10 cellular contexts compared by ENCODE assay signal in the genomic region with DNA sequence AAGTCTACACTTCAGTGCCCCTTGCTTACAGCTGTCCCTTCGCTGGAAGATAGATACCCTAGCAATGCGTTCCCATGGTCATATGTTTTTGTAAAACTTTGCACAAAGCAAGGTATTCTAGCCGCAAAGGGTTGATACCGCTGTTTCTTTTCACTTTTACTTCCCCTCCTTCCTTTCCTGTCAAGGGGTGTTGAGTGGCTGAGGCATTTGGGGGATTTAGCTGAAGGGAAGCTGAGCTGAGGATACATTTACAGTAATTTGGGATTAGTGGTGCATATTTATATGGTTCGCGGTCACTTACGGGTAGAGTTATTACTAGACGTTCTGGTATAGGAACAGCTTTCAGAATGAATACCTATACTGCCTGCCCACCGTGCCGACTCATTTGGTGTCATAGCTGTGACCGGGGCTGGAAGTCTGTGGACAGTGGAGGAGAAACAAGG.
A peak's percentile ranks its signal among the peaks of the same experiment; 100 is the strongest.
DNase-seq lines count a peak whose midpoint lies in the region; ATAC-seq and TF ChIP-seq lines count a peak whose summit lies in the region.
"Had no signal": no experiment of that assay in that cellular context is flagged by ENCODE, and none has a peak within 500 bp of the region (broad histone marks: within the 10 kb centered on the region; RNA-seq: fewer than 3 reads in every experiment).

No MANE protein-coding gene starts in this region.

- ATAC-seq in GM21576 (IDR thresholded peaks at IDR 0.05; ENCODE audit: unreplicated experiment) (peak; percentile 46), left lung (no peak)

- no peaks in the 10 kb centered on the region for H3K36me3 ChIP-seq in left lung
- H3K36me3 ChIP-seq: sigmoid colon had no signal

- H3K4me3 Mint-ChIP-seq in IgD-negative memory B cell, result peak overlapping the region in 3 of 4 donors; percentile 58 to 86 (median 85)

- no peaks in the 10 kb centered on the region for H3K36me3 Mint-ChIP-seq in IgD-negative memory B cell

- peaks cover 4% of the 10 kb centered on the region for H3K27me3 Mint-ChIP-seq in IgD-negative memory B cell

- no peak overlapping the region for H3K4me3 ChIP-seq in left lung
- H3K4me3 ChIP-seq: sigmoid colon had no signal

- H3K9me3 Mint-ChIP-seq in IgD-negative memory B cell, result no peaks in the 10 kb centered on the region

- no peaks in the 10 kb centered on the region for H3K9me3 ChIP-seq in left lung
- H3K9me3 ChIP-seq: sigmoid colon had no signal

- H3K27ac ChIP-seq in left lung, result no peak overlapping the region
- H3K27ac ChIP-seq: sigmoid colon had no signal

- H3K4me1 ChIP-seq in left lung, result peaks cover 0 to 4% of the 10 kb centered on the region in 2 donors
- H3K4me1 ChIP-seq: sigmoid colon had no signal

- DNase-seq in activated CD4-positive, alpha-beta T cell treated with anti-CD3 and anti-CD28 coated beads for 48 hours, result peak; percentile 53
- no peak for DNase-seq in activated CD4-positive, alpha-beta T cell treated with anti-CD3 and anti-CD28 coated beads, Interleukin-2, amount 50 U/mL, for 1 hour
- DNase-seq in stimulated activated CD4-positive, alpha-beta T cell treated with anti-CD3 and anti-CD28 coated beads, Interleukin-2, amount 100 ng/mL, for 48 hours, result peak; percentile 22 to 23
- DNase-seq in left lung, result no peak
- DNase-seq in anterior cingulate cortex (lab: John Stamatoyannopoulos, UW), result no peak
- DNase-seq in UCSD-AML1 (lab: John Stamatoyannopoulos, UW; ENCODE audit: unreplicated experiment), result no peak
- DNase-seq: KG1, sigmoid colon had no signal

- peak overlapping the region in 1 of 3 donors; percentile 32 for H3K27ac Mint-ChIP-seq in IgD-negative memory B cell

- TF ChIP-seq CTCF in left lung (IDR thresholded peaks at IDR 0.05), result no peak

- no peaks in the 10 kb centered on the region for H3K27me3 ChIP-seq in left lung
- H3K27me3 ChIP-seq: sigmoid colon had no signal

- intact Hi-C loops in left lung (cut with DNase I), result no loop called here

- peaks cover 11 to 17% (median 12%) of the 10 kb centered on the region in 3 donors for H3K4me1 Mint-ChIP-seq in IgD-negative memory B cell

Comparison
In these comparisons a context has a peak if more than half of its experiments do, and no peak if none do; other contexts are left out.
1. DNase-seq: peak in activated CD4-positive, alpha-beta T cell treated with anti-CD3 and anti-CD28 coated beads for 48 hours (single experiment) and stimulated activated CD4-positive, alpha-beta T cell treated with anti-CD3 and anti-CD28 coated beads, Interleukin-2, amount 100 ng/mL, for 48 hours (2 of 2); none in activated CD4-positive, alpha-beta T cell treated with anti-CD3 and anti-CD28 coated beads, Interleukin-2, amount 50 U/mL, for 1 hour (single experiment), left lung (0 of 2), anterior cingulate cortex (0 of 58) and UCSD-AML1 (single experiment).